Comparison of ENCODE assay signal across 10 cellular contexts in genomic region chr5:149125386-149125891, GRCh38. TPM values are rescaled to one million over a fixed set of nuclear protein-coding genes. Genes with fewer than 3 reads are reported as not detected.
DNase-seq lines count a peak whose midpoint lies in the region; ATAC-seq and TF ChIP-seq lines count a peak whose summit lies in the region.
"Had no signal": no experiment of that assay in that cellular context is flagged by ENCODE, and none has a peak within 500 bp of the region (broad histone marks: within the 10 kb centered on the region; RNA-seq: fewer than 3 reads in every experiment).

No MANE protein-coding gene starts in this region.

- TF ChIP-seq EP300 in esophagus muscularis mucosa (IDR thresholded peaks at IDR 0.05) = no peak

- WGBS in GM23248 (ENCODE audit: low coverage in 1 of 2, low lambda C conversion rate in 2 of 2, missing lambda C conversion rate in 2 of 2), 2 experiments = 49 to 52% methylated on average over 12 of the region's 12 CpGs
- WGBS in esophagus muscularis mucosa = 52% methylated on average over 12 of the region's 12 CpGs
- WGBS in esophagus squamous epithelium, 2 donors = 35 to 44% methylated on average over 12 of the region's 12 CpGs

- peak; percentile 16 for DNase-seq in GM23248
- no peak for DNase-seq in Panc1 (ENCODE audit: low read depth, low spot score)
- peak; percentile 90 for DNase-seq in esophagus muscularis mucosa (ENCODE audit: extremely low spot score)
- DNase-seq in mucosa of gallbladder (ENCODE audit: low spot score) = peak; percentile 43
- no peak for DNase-seq in esophagus squamous epithelium (lab: John Stamatoyannopoulos, UW)
- no peak for DNase-seq in SK-N-DZ (ENCODE audit: low spot score)
- no peak for DNase-seq in DMS114 treated with DMSO at 0.1 percent for 48 hours (lab: John Stamatoyannopoulos, UW; ENCODE audit: unreplicated experiment)

- H3K9me2 ChIP-seq in GM23248 (ENCODE audit: insufficient read depth) = no peaks in the 10 kb centered on the region

- H3K27me3 ChIP-seq in GM23248 (replicated peaks; ENCODE audit: insufficient read depth) (no peaks in the 10 kb centered on the region), Panc1 (ENCODE audit: control insufficient read depth, insufficient read depth, low read length) (no peaks in the 10 kb centered on the region), esophagus muscularis mucosa (no peaks in the 10 kb centered on the region), esophagus squamous epithelium (no peaks in the 10 kb centered on the region)
- H3K27me3 ChIP-seq: neutrophil had no signal

- POLR2A ChIA-PET in Panc1 (lab: Charles Lee) = interaction anchor here (0.7 kb wide), 2 partner anchors 13 to 132 kb away, joined by 4 to 11 read pairs; no protein-coding TSS in a partner anchor

- in situ Hi-C loops in GM23248 (cut with MboI) = loop anchor here (5.0 kb wide), 1 partner anchor 102 kb away; no protein-coding TSS in a partner anchor
- in situ Hi-C loops in Panc1 (cut with HindIII; ENCODE audit: low pct_unique_long_range_greater_than_20kb, low sequenced_read_pairs) = loop anchor here (25.0 kb wide), 1 partner anchor 137 kb away; the partner anchor contains the start of gene AFAP1L1

- H3K27ac ChIP-seq in GM23248 (no peak overlapping the region), Panc1 (ENCODE audit: low read length) (no peak overlapping the region), esophagus muscularis mucosa (replicated peaks in 1 of 4) (no peak overlapping the region), esophagus squamous epithelium (no peak overlapping the region)
- H3K27ac ChIP-seq: KMS-11, neutrophil had no signal

- TF ChIP-seq POLR2A in esophagus muscularis mucosa (IDR thresholded peaks at IDR 0.05; ENCODE audit: low read depth) (no peak), esophagus squamous epithelium (IDR thresholded peaks at IDR 0.05) (no peak)

- H3K4me3 ChIP-seq in GM23248 (no peak overlapping the region), Panc1 (ENCODE audit: low read depth in 2 of 2, low read length in 2 of 2) (no peak overlapping the region), esophagus muscularis mucosa (no peak overlapping the region), esophagus squamous epithelium (no peak overlapping the region)

- peaks cover 3% of the 10 kb centered on the region for H3F3A ChIP-seq in GM23248 (ENCODE audit: insufficient read depth)

- H3K9me3 ChIP-seq in GM23248 (ENCODE audit: low read depth) = no peaks in the 10 kb centered on the region
- no peaks in the 10 kb centered on the region for H3K9me3 ChIP-seq in Panc1 (ENCODE audit: control insufficient read depth, insufficient read depth, low read depth, low read length)
- H3K9me3 ChIP-seq in esophagus muscularis mucosa = no peaks in the 10 kb centered on the region
- no peaks in the 10 kb centered on the region for H3K9me3 ChIP-seq in esophagus squamous epithelium
- H3K9me3 ChIP-seq: neutrophil had no signal

- H3K4me1 ChIP-seq in GM23248 (ENCODE audit: insufficient read depth) = peaks cover 13% of the 10 kb centered on the region
- no peaks in the 10 kb centered on the region for H3K4me1 ChIP-seq in Panc1 (ENCODE audit: control insufficient read depth, insufficient read depth, low read length)
- no peaks in the 10 kb centered on the region for H3K4me1 ChIP-seq in esophagus muscularis mucosa
- H3K4me1 ChIP-seq in esophagus squamous epithelium = peaks cover 0 to 41% (median 3%) of the 10 kb centered on the region in 3 donors

- ATAC-seq in Panc1 (peak; percentile 56; the same call in 1 of the 2 replicates), HG03139 (IDR thresholded peaks at IDR 0.05; ENCODE audit: unreplicated experiment) (no peak)

- no peaks in the 10 kb centered on the region for H4K20me1 ChIP-seq in GM23248 (ENCODE audit: insufficient read depth)

- intact Hi-C loops in Panc1 (cut with micrococcal nuclease; ENCODE audit: unreplicated experiment) = no loop called here
- intact Hi-C loops in esophagus muscularis mucosa (cut with DNase I) = no loop called here
- intact Hi-C loops in esophagus squamous epithelium (cut with DNase I) = no loop called here

- CTCF ChIA-PET in Panc1 (lab: Charles Lee) = interaction anchor here (0.7 to 1.2 kb wide), 7 partner anchors 11 to 560 kb away, joined by 3 to 12 read pairs (median 5); no protein-coding TSS in a partner anchor

- no peak overlapping the region for H3K4me2 ChIP-seq in GM23248 (ENCODE audit: unreplicated experiment)
- H3K4me2 ChIP-seq: KMS-11 had no signal

- H3K79me2 ChIP-seq in GM23248 (ENCODE audit: insufficient read depth) = no peaks in the 10 kb centered on the region

- peak; percentile 47 for TF ChIP-seq CTCF in Panc1 (IDR thresholded peaks at IDR 0.05)
- no peak for TF ChIP-seq CTCF in esophagus muscularis mucosa (IDR thresholded peaks at IDR 0.05)
- peak in 2 of 6 experiments; percentile 16 to 43 for TF ChIP-seq CTCF in esophagus squamous epithelium (IDR thresholded peaks at IDR 0.05)

- no peak overlapping the region for H2AFZ ChIP-seq in GM23248

- H3K36me3 ChIP-seq in GM23248 (ENCODE audit: low read depth) (no peaks in the 10 kb centered on the region), Panc1 (ENCODE audit: control insufficient read depth, insufficient read depth, low read length) (no peaks in the 10 kb centered on the region), esophagus muscularis mucosa (no peaks in the 10 kb centered on the region), esophagus squamous epithelium (no peaks in the 10 kb centered on the region)
- H3K36me3 ChIP-seq: neutrophil had no signal

- no TSS peak for BruUV-seq in Panc1 (replicated peaks; lab: Mats Ljungman, UMichigan)

- no peak overlapping the region for H3K9ac ChIP-seq in GM23248
- H3K9ac ChIP-seq: KMS-11 had no signal

RNA-seq across cellular contexts. Expression of gene ABLIM3, which starts 15.9 kb away (rescaled TPM):
- total RNA-seq in GM23248 (2014; rRNA removed; shearing (Covaris generic)) = 5.6 and 7.9 TPM in 2 replicates
- polyA plus RNA-seq in GM23248 (2016; fragmentation: Nextera tagmentation; extraction: Ambion mirVana) = 11.4 and 11.7 TPM in 2 replicates
- total RNA-seq in Panc1 (2021; ENCODE audit: unreplicated experiment) (12.9 TPM), esophagus muscularis mucosa (10 to 100 TPM; 40.9 to 64.5 (median 45.8) TPM), mucosa of gallbladder (15.1 TPM), esophagus squamous epithelium (10 to 100 TPM; 10.6 to 47.7 (median 27.1) TPM)
- polyA plus RNA-seq in Panc1 (2012; ENCODE audit: insufficient read length) = 16.2 TPM
- not detected in 2 replicates for polyA plus RNA-seq in SK-N-DZ (2014; cell fraction: cytosol; rRNA removed)
- not detected in 2 replicates for polyA plus RNA-seq in SK-N-DZ (2014; cell fraction: nucleus; rRNA removed)

Comparison
In these comparisons a context has a peak if more than half of its experiments do, and no peak if none do; other contexts are left out.
1. DNase-seq: peak in GM23248 (single experiment), esophagus muscularis mucosa (single experiment) and mucosa of gallbladder (single experiment); none in Panc1 (single experiment), esophagus squamous epithelium (single experiment), SK-N-DZ (single experiment) and DMS114 treated with DMSO at 0.1 percent for 48 hours (single experiment).